ENCODE assay signal across 23 cellular contexts in genomic region chr16:14456793-14457481, GRCh38.
"Had no signal": no experiment of that assay in that cellular context is flagged by ENCODE, and none has a peak within 500 bp of the region (broad histone marks: within the 10 kb centered on the region; RNA-seq: fewer than 3 reads in every experiment).

No MANE protein-coding gene starts in this region.

- H3K4me3 ChIP-seq: mucosa of descending colon, prostate gland, sigmoid colon, transverse colon had no signal

- H3K27me3 ChIP-seq: sigmoid colon, transverse colon had no signal

- H3K4me1 ChIP-seq: prostate gland, sigmoid colon, transverse colon had no signal

- DNase-seq: activated CD4-positive, alpha-beta T cell treated with anti-CD3 and anti-CD28 coated beads for 36 hours; activated CD8-positive, alpha-beta memory T cell treated with anti-CD3 and anti-CD28 coated beads, Interleukin-2, amount 50 U/mL, for 4 hours; activated CD8-positive, alpha-beta T cell treated with anti-CD3 and anti-CD28 coated beads for 36 hours; activated gamma-delta T cell treated with Interleukin-2 at 50 U/mL for 16 hours; activated naive CD8-positive, alpha-beta T cell treated with anti-CD3 and anti-CD28 coated beads for 36 hours; activated T-cell treated with anti-CD3 and anti-CD28 coated beads, Interleukin-2, amount 50 U/mL, for 72 hours; aorta; caudate nucleus; effector memory CD4-positive, alpha-beta T cell; immature natural killer cell; left colon; mammary epithelial cell; mucosa of descending colon; naive thymus-derived CD8-positive, alpha-beta T cell; nucleus accumbens; sigmoid colon; stimulated activated CD4-positive, alpha-beta T cell treated with anti-CD3 and anti-CD28 coated beads, Interleukin-12 subunit alpha, Interleukin-12 subunit beta, amount 100 ng/mL, for 4 hours; stimulated activated naive CD4-positive, alpha-beta T cell; substantia nigra; T-helper 9 cell; transverse colon had no signal

- H3K27ac ChIP-seq: prostate gland, sigmoid colon, transverse colon, VCaP had no signal

- H3K9me3 ChIP-seq: mucosa of descending colon, prostate gland, sigmoid colon, transverse colon had no signal

- ATAC-seq: activated CD4-positive, alpha-beta T cell treated with anti-CD3 and anti-CD28 coated beads for 36 hours; activated CD8-positive, alpha-beta T cell treated with anti-CD3 and anti-CD28 coated beads for 36 hours; activated T-cell treated with anti-CD3 and anti-CD28 coated beads, Interleukin-2, amount 50 U/mL, for 72 hours; left colon; mucosa of descending colon; naive thymus-derived CD8-positive, alpha-beta T cell had no signal

- H3K36me3 ChIP-seq: prostate gland, sigmoid colon, transverse colon had no signal
